In genomic region chr1:17069452-17070162, GRCh38 we compare ENCODE assay signal across 34 cellular contexts. TPM values are rescaled to one million over a fixed set of nuclear protein-coding genes. Genes with fewer than 3 reads are reported as not detected.
"Had no signal": no experiment of that assay in that cellular context is flagged by ENCODE, and none has a peak within 500 bp of the region (broad histone marks: within the 10 kb centered on the region; RNA-seq: fewer than 3 reads in every experiment).

No MANE protein-coding gene starts in this region.

- H3K27me3 ChIP-seq: brain microvascular endothelial cell, dorsolateral prefrontal cortex, heart right ventricle had no signal

- H3K4me3 Mint-ChIP-seq: activated B cell treated with CpG ODN at 0.5 μM for 24 hours; activated CD8-positive, alpha-beta T cell treated with anti-CD3 and anti-CD28 coated beads for 36 hours; activated naive CD8-positive, alpha-beta T cell; activated T-cell treated with anti-CD3 and anti-CD28 coated beads, Interleukin-2, amount 50 U/mL, for 4 hours; activated T-helper 17 cell treated with anti-CD3 and anti-CD28 coated beads, Interleukin-2, amount 50 U/mL, for 72 hours; dendritic cell treated with granulocyte-macrophage colony-stimulating factor and Interleukin-4, amounts not matched to agents 40 ng/mL and 50 ng/mL, for 4 days; endodermal cell; T-helper 17 cell; T-helper 2 cell treated with Interferon-gamma antibody and Interleukin-4, amounts not matched to agents 5 μg/mL and 100 μg/mL, for 36 hours had no signal

- H3K4me1 Mint-ChIP-seq: activated B cell treated with CpG ODN at 0.5 μM for 24 hours; activated T-helper 17 cell treated with anti-CD3 and anti-CD28 coated beads, Interleukin-2, amount 50 U/mL, for 72 hours; endodermal cell; T-helper 17 cell had no signal

- ATAC-seq: activated CD4-positive, CD25-positive, alpha-beta regulatory T cell treated with anti-CD3 and anti-CD28 coated beads, Interleukin-2, amount 50 U/mL, for 24 hours; activated CD8-positive, alpha-beta T cell treated with anti-CD3 and anti-CD28 coated beads for 36 hours; activated T-cell treated with anti-CD3 and anti-CD28 coated beads, Interleukin-2, amount 50 U/mL, for 4 hours; activated T-helper 17 cell treated with anti-CD3 and anti-CD28 coated beads, Interleukin-2, amount 50 U/mL, for 72 hours; esophagus mucosa; T-helper 17 cell had no signal

- FAIRE-seq: astrocyte, frontal cortex had no signal

- H3K36me3 Mint-ChIP-seq: activated naive CD8-positive, alpha-beta T cell had no signal

- H3K27me3 Mint-ChIP-seq: activated B cell treated with CpG ODN at 0.5 μM for 24 hours; activated CD8-positive, alpha-beta T cell treated with anti-CD3 and anti-CD28 coated beads for 36 hours; activated naive CD8-positive, alpha-beta T cell; dendritic cell treated with granulocyte-macrophage colony-stimulating factor and Interleukin-4, amounts not matched to agents 40 ng/mL and 50 ng/mL, for 4 days had no signal

- DNase-seq: activated B cell treated with CpG ODN at 0.5 μM for 24 hours; activated CD4-positive, alpha-beta T cell treated with anti-CD3 and anti-CD28 coated beads for 48 hours; activated CD4-positive, alpha-beta T cell treated with anti-CD3 and anti-CD28 coated beads, Interleukin-2, amount 50 U/mL, for 1 hour; activated CD4-positive, alpha-beta T cell treated with anti-CD3 and anti-CD28 coated beads, Interleukin-2, amount 50 U/mL, for 48 hours; activated CD8-positive, alpha-beta memory T cell treated with anti-CD3 and anti-CD28 coated beads for 24 hours; activated CD8-positive, alpha-beta T cell treated with anti-CD3 and anti-CD28 coated beads for 36 hours; activated effector memory CD4-positive, alpha-beta T cell treated with Interleukin-2 at 50 U/mL for 16 hours; activated gamma-delta T cell treated with Interleukin-2 at 50 U/mL for 16 hours; activated naive CD4-positive, alpha-beta T cell treated with anti-CD3 and anti-CD28 coated beads, Interleukin-2, amount 50 U/mL, for 16 hours; activated naive CD4-positive, alpha-beta T cell treated with Interleukin-2 at 50 U/mL for 16 hours; activated T-cell treated with anti-CD3 and anti-CD28 coated beads, Interleukin-2, amount 50 U/mL, for 4 hours; amniotic stem cell; anterior cingulate cortex; brain microvascular endothelial cell; central memory CD4-positive, alpha-beta T cell; cerebellar nuclear complex; dorsolateral prefrontal cortex; effector memory CD4-positive, alpha-beta T cell; endodermal cell; foreskin fibroblast; heart right ventricle; T-helper 1 cell; T-helper 17 cell; T1000 had no signal

- H3K27ac Mint-ChIP-seq: activated B cell treated with CpG ODN at 0.5 μM for 24 hours; activated CD8-positive, alpha-beta T cell treated with anti-CD3 and anti-CD28 coated beads for 36 hours; activated naive CD8-positive, alpha-beta T cell; activated T-helper 17 cell treated with anti-CD3 and anti-CD28 coated beads, Interleukin-2, amount 50 U/mL, for 72 hours; dendritic cell treated with granulocyte-macrophage colony-stimulating factor and Interleukin-4, amounts not matched to agents 40 ng/mL and 50 ng/mL, for 4 days; endodermal cell; T-helper 17 cell; T-helper 2 cell treated with Interferon-gamma antibody and Interleukin-4, amounts not matched to agents 5 μg/mL and 100 μg/mL, for 36 hours had no signal

- H3K4me3 ChIP-seq: coronary artery, dorsolateral prefrontal cortex, heart right ventricle had no signal

- H3K36me3 ChIP-seq: brain microvascular endothelial cell, heart right ventricle, WERI-Rb-1 had no signal

- H3K9me3 Mint-ChIP-seq: activated B cell treated with CpG ODN at 0.5 μM for 24 hours; activated CD8-positive, alpha-beta T cell treated with anti-CD3 and anti-CD28 coated beads for 36 hours; activated T-cell treated with anti-CD3 and anti-CD28 coated beads, Interleukin-2, amount 50 U/mL, for 4 hours; activated T-helper 17 cell treated with anti-CD3 and anti-CD28 coated beads, Interleukin-2, amount 50 U/mL, for 72 hours; dendritic cell treated with granulocyte-macrophage colony-stimulating factor and Interleukin-4, amounts not matched to agents 40 ng/mL and 50 ng/mL, for 4 days; T-helper 2 cell treated with Interferon-gamma antibody and Interleukin-4, amounts not matched to agents 5 μg/mL and 100 μg/mL, for 36 hours had no signal

- H3K27ac ChIP-seq: brain microvascular endothelial cell, coronary artery, heart right ventricle, WERI-Rb-1 had no signal

RNA-seq across cellular contexts. Expression of gene PADI2, which starts 49.6 kb away (rescaled TPM):
- total RNA-seq: activated CD8-positive, alpha-beta T cell treated with anti-CD3 and anti-CD28 coated beads for 36 hours had no signal
